In the genomic region with DNA sequence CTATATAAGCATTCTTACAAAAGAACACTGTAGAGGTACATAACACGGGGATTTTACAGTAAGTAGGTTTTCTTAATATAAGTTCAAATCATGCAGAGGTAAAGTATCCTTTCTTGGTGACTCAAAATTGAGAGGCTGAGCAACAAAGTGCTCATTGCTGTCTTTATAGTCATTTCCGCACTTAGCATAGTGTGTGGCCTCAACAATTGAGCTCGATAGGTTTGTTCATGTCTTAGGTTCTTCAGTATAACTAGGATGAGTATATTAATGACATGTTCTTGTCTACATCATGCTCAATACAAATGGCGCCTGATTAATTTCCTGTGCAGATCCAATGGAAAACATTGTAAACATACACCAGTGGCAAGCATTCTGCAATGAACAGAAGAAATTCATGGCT, we compare ENCODE assay signal across 8 cellular contexts. TPM values are rescaled to one million over a fixed set of nuclear protein-coding genes. Genes with fewer than 3 reads are reported as not detected.
DNase-seq lines count a peak whose midpoint lies in the region; ATAC-seq, FAIRE-seq and TF ChIP-seq lines count a peak whose summit lies in the region.

No MANE protein-coding gene starts in this region.

- in situ Hi-C loops in GM13977 (cut with MboI; ENCODE audit: low pct_unique_long_range_greater_than_20kb, low sequenced_read_pairs, unreplicated experiment), result no loop called here

- H3K27ac ChIP-seq in A549 (peak overlapping the region; percentile 93 to 95), iPS-18a (ENCODE audit: low read length) (no peak overlapping the region)

- CTCF ChIA-PET in A549 (lab: Yijun Ruan, JAX), result interaction anchor here (0.5 to 2.5 kb wide), 10 partner anchors 12 to 212 kb away, joined by 3 to 10 read pairs (median 4); a partner anchor contains a TSS
- CTCF ChIA-PET in activated CD8-positive, alpha-beta T cell treated with anti-CD3 and anti-CD28 coated beads for 36 hours (lab: Charles Lee), result interaction anchor here (1.0 to 3.6 kb wide), 12 partner anchors 10 to 230 kb away, joined by 3 to 17 read pairs (median 5); a partner anchor contains a TSS

- H3K9ac ChIP-seq in iPS-18a (ENCODE audit: low read length), result peak overlapping the region; percentile 73

- no peak for TF ChIP-seq RAD21 in A549 (conservative IDR thresholded peaks at IDR 0.05 in 1 of 2, IDR thresholded peaks at IDR 0.05 in 1 of 2)

- no peak overlapping the region for H3K27ac Mint-ChIP-seq in activated CD8-positive, alpha-beta T cell treated with anti-CD3 and anti-CD28 coated beads for 36 hours
- peak overlapping the region in 1 of 2 donors; percentile 74 for H3K27ac Mint-ChIP-seq in stimulated activated naive CD8-positive, alpha-beta T cell treated with anti-CD3 and anti-CD28 coated beads, Interleukin-15, amount 100 ng/mL, for 72 hours

- 18% methylated on average over 4 of the region's 4 CpGs for WGBS in A549 (ENCODE audit: missing lambda C conversion rate)

- H3K4me1 ChIP-seq in A549 (peaks cover 51% of the 10 kb centered on the region), iPS-18a (ENCODE audit: control insufficient read depth, low read depth, low read length) (peaks cover 48% of the 10 kb centered on the region)

- H3K9me3 ChIP-seq in A549, result no peaks in the 10 kb centered on the region
- no peaks in the 10 kb centered on the region for H3K9me3 ChIP-seq in iPS-18a (ENCODE audit: control insufficient read depth, low read depth, low read length)

- ATAC-seq in A549 (no peak), GM19324 (IDR thresholded peaks at IDR 0.05; ENCODE audit: low FRiP score, unreplicated experiment) (no peak), HG03521 (IDR thresholded peaks at IDR 0.05; ENCODE audit: unreplicated experiment) (no peak)
- no peak for ATAC-seq in activated CD8-positive, alpha-beta T cell treated with anti-CD3 and anti-CD28 coated beads for 36 hours
- peak; percentile 29 for ATAC-seq in stimulated activated naive CD8-positive, alpha-beta T cell treated with anti-CD3 and anti-CD28 coated beads, Interleukin-15, amount 100 ng/mL, for 72 hours

- no peaks in the 10 kb centered on the region for H3K9me3 Mint-ChIP-seq in activated CD8-positive, alpha-beta T cell treated with anti-CD3 and anti-CD28 coated beads for 36 hours
- H3K9me3 Mint-ChIP-seq in stimulated activated naive CD8-positive, alpha-beta T cell treated with anti-CD3 and anti-CD28 coated beads, Interleukin-15, amount 100 ng/mL, for 72 hours, result no peaks in the 10 kb centered on the region

- TF ChIP-seq CTCF in A549 (IDR thresholded peaks at IDR 0.05) (no peak), GM13977 (IDR thresholded peaks at IDR 0.05; ENCODE audit: extremely low read depth, insufficient read depth, missing control alignments) (no peak)
- no peak for TF ChIP-seq CTCF in activated CD8-positive, alpha-beta T cell treated with anti-CD3 and anti-CD28 coated beads for 36 hours (IDR thresholded peaks at IDR 0.05)

- TF ChIP-seq EP300 in A549 (IDR thresholded peaks at IDR 0.05), result no peak

- H3K4me3 ChIP-seq in A549 (peak overlapping the region; percentile 89), iPS-18a (ENCODE audit: low read length) (peak overlapping the region; percentile 81)

- peaks cover 46% of the 10 kb centered on the region for H3K4me1 Mint-ChIP-seq in activated CD8-positive, alpha-beta T cell treated with anti-CD3 and anti-CD28 coated beads for 36 hours (ENCODE audit: low read depth)
- peaks cover 48% of the 10 kb centered on the region for H3K4me1 Mint-ChIP-seq in stimulated activated naive CD8-positive, alpha-beta T cell treated with anti-CD3 and anti-CD28 coated beads, Interleukin-15, amount 100 ng/mL, for 72 hours

- DNase-seq in A549 (ENCODE audit: low read depth in 1 of 2, low spot score in 1 of 2) (no peak), GM13977 (ENCODE audit: low spot score) (peak; percentile 20), hepatic stellate cell (ENCODE audit: low spot score) (no peak)
- no peak for DNase-seq in activated CD8-positive, alpha-beta T cell treated with anti-CD3 and anti-CD28 coated beads for 36 hours
- DNase-seq in stimulated activated naive CD8-positive, alpha-beta T cell treated with anti-CD3 and anti-CD28 coated beads, Interleukin-15, amount 100 ng/mL, for 72 hours, result peak; percentile 8 to 42

- no peak for TF ChIP-seq POLR2A in A549 (IDR thresholded peaks at IDR 0.05; ENCODE audit: low read length)

- no peaks in the 10 kb centered on the region for H3K27me3 ChIP-seq in iPS-18a (ENCODE audit: control insufficient read depth, insufficient read depth, low read length)

- no peaks in the 10 kb centered on the region for H3K27me3 Mint-ChIP-seq in activated CD8-positive, alpha-beta T cell treated with anti-CD3 and anti-CD28 coated beads for 36 hours
- no peaks in the 10 kb centered on the region for H3K27me3 Mint-ChIP-seq in stimulated activated naive CD8-positive, alpha-beta T cell treated with anti-CD3 and anti-CD28 coated beads, Interleukin-15, amount 100 ng/mL, for 72 hours

- FAIRE-seq in A549 (lab: Jason Lieb, UNC), result no peak

- peaks cover 2% of the 10 kb centered on the region for H3K36me3 Mint-ChIP-seq in activated CD8-positive, alpha-beta T cell treated with anti-CD3 and anti-CD28 coated beads for 36 hours (ENCODE audit: low read depth)

- intact Hi-C loops in activated CD8-positive, alpha-beta T cell treated with anti-CD3 and anti-CD28 coated beads for 36 hours (cut with micrococcal nuclease), result loop anchor here (2.0 to 5.0 kb wide), 2 partner anchors 133 to 217 kb away; a partner anchor contains a TSS

- no peaks in the 10 kb centered on the region for H3K36me3 ChIP-seq in iPS-18a (ENCODE audit: control insufficient read depth, low read depth, low read length)

- POLR2A ChIA-PET in A549 (lab: Yijun Ruan, JAX), result interaction anchor here (2.8 kb wide), 1 partner anchor 133 kb away, joined by 36 read pairs; a partner anchor contains a TSS
- POLR2A ChIA-PET in activated CD8-positive, alpha-beta T cell treated with anti-CD3 and anti-CD28 coated beads for 36 hours (lab: Charles Lee), result interaction anchor here (0.9 to 3.0 kb wide), 6 partner anchors 10 to 217 kb away, joined by 4 to 18 read pairs (median 6); a partner anchor contains a TSS

- H3K4me2 ChIP-seq in A549, result peak overlapping the region; percentile 86

- H3K4me3 Mint-ChIP-seq in activated CD8-positive, alpha-beta T cell treated with anti-CD3 and anti-CD28 coated beads for 36 hours, result peak overlapping the region; percentile 80
- H3K4me3 Mint-ChIP-seq in stimulated activated naive CD8-positive, alpha-beta T cell treated with anti-CD3 and anti-CD28 coated beads, Interleukin-15, amount 100 ng/mL, for 72 hours, result peak overlapping the region; percentile 83 to 92

TF ChIP-seq in A549, 52 proteins besides CTCF, POLR2A, EP300 and RAD21:
- no peak for TF ChIP-seq RARB (CRISPR knock-in tag; IDR thresholded peaks at IDR 0.05)

RNA-seq across cellular contexts. Expression of a gene that starts 1.4 kb away (rescaled TPM):
- polyA plus RNA-seq in A549 (2011; rRNA removed), result 8.5 TPM in 2 replicates
- polyA plus RNA-seq in A549 (2012; cell fraction: cytosol; rRNA removed), result 2.4 and 2.8 TPM in 2 replicates
- 6.4 and 8.8 TPM in 2 replicates for polyA plus RNA-seq in A549 (2012; cell fraction: nucleus; rRNA removed)
- 5.2 to 6.6 TPM (median 6.3 TPM) in 3 replicates for polyA plus RNA-seq in A549 (2017; fragmentation: RNase III; extraction: RNeasy Plus Mini Kit Qiagen cat#74134 plus additional on column Dnase treatment)
- polyA minus RNA-seq in A549 (2011; rRNA and poly(A)+ RNA removed), result 12.6 and 16.8 TPM in 2 replicates
- 10 to 100 TPM; 11.2 to 11.6 TPM for total RNA-seq in activated CD8-positive, alpha-beta T cell treated with anti-CD3 and anti-CD28 coated beads for 36 hours

Comparison
In these comparisons a context has a peak if more than half of its experiments do, and no peak if none do; other contexts are left out.
1. DNase-seq: peak in GM13977 (single experiment) and stimulated activated naive CD8-positive, alpha-beta T cell treated with anti-CD3 and anti-CD28 coated beads, Interleukin-15, amount 100 ng/mL, for 72 hours (2 of 2); none in A549 (0 of 2), activated CD8-positive, alpha-beta T cell treated with anti-CD3 and anti-CD28 coated beads for 36 hours (single experiment) and hepatic stellate cell (single experiment).